In the genomic region with DNA sequence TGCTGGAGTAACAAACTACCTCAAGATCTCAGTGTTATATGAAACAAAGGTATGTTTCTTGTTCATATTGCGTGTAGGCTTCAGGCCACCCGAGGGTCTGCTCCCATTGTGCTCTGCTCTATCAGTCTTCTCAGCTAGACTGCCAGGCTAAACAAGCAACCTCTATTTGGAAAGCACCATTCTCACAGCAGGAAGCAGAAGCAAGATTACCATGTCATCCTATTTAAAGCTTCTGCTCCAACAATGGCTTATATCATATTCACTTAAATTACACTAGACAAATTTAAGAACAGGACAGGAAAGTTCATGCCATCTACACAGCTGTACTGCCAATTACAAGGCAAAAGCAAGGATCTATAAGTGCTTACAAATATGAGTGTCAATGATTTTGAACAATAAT, we compare ENCODE assay signal across 21 cellular contexts.
DNase-seq lines count a peak whose midpoint lies in the region; ATAC-seq lines count a peak whose summit lies in the region.
"Had no signal": no experiment of that assay in that cellular context is flagged by ENCODE, and none has a peak within 500 bp of the region (broad histone marks: within the 10 kb centered on the region; RNA-seq: fewer than 3 reads in every experiment).

No MANE protein-coding gene starts in this region.

- no peaks in the 10 kb centered on the region for H3K9me3 ChIP-seq in MG63
- H3K9me3 ChIP-seq: Caco-2 had no signal

- no peaks in the 10 kb centered on the region for H3K27me3 ChIP-seq in MG63

- DNase-seq in NCI-H1417 treated with DMSO at 0.1 percent for 48 hours (lab: John Stamatoyannopoulos, UW) (peak; percentile 75), NCI-H2081 (lab: John Stamatoyannopoulos, UW) (peak; percentile 65 to 93), NCI-H69 (lab: John Stamatoyannopoulos, UW) (peak; percentile 90), foreskin melanocyte (no peak), MG63 (no peak)
- no peak for DNase-seq in activated CD4-positive, alpha-beta T cell treated with anti-CD3 and anti-CD28 coated beads, Interleukin-2, amount 50 U/mL, for 4 hours
- DNase-seq: C1 segment of cervical spinal cord; Caco-2; CD4-positive, alpha-beta memory T cell; GDM1; NCI-H1048; NCI-H1436 treated with DMSO at 0.1 percent for 48 hours; NCI-H2029 treated with DMSO at 0.1 percent for 48 hours; NCI-H446 treated with DMSO at 0.1 percent for 48 hours; NCI-H526 treated with DMSO at 0.1 percent for 48 hours; NK-92 treated with Interleukin-12 subunit alpha and Interleukin-12 subunit beta, amount 100 ng/mL, for 24 hours; PC-3; T-helper 2 cell had no signal

- ATAC-seq in GM19397 (IDR thresholded peaks at IDR 0.05; ENCODE audit: unreplicated experiment) = no peak
- ATAC-seq: GM12878, HCT116, PC-3 had no signal

- no peak overlapping the region for H3K4me3 ChIP-seq in MG63
- H3K4me3 ChIP-seq: GM12878 had no signal

- no peaks in the 10 kb centered on the region for H3K36me3 ChIP-seq in MG63

Comparison
In these comparisons a context has a peak if more than half of its experiments do, and no peak if none do; other contexts are left out.
1. DNase-seq: peak in NCI-H1417 treated with DMSO at 0.1 percent for 48 hours (single experiment), NCI-H2081 (2 of 2) and NCI-H69 (single experiment); none in activated CD4-positive, alpha-beta T cell treated with anti-CD3 and anti-CD28 coated beads, Interleukin-2, amount 50 U/mL, for 4 hours (0 of 2), foreskin melanocyte (single experiment) and MG63 (single experiment).